In genomic region chr11:74390697-74391096, GRCh38 we compare ENCODE assay signal across 10 cellular contexts.
"Had no signal": no experiment of that assay in that cellular context is flagged by ENCODE, and none has a peak within 500 bp of the region (broad histone marks: within the 10 kb centered on the region; RNA-seq: fewer than 3 reads in every experiment).

No MANE protein-coding gene starts in this region.

- DNase-seq: activated CD4-positive, alpha-beta T cell treated with anti-CD3 and anti-CD28 coated beads for 1 hour; activated CD8-positive, alpha-beta memory T cell treated with anti-CD3 and anti-CD28 coated beads for 24 hours; activated naive CD8-positive, alpha-beta T cell treated with anti-CD3 and anti-CD28 coated beads, Interleukin-2, amount 10 ng/mL, durations not matched to agents 7 days and 5 days; dorsolateral prefrontal cortex; stimulated activated CD4-positive, alpha-beta T cell treated with anti-CD3 and anti-CD28 coated beads, Interleukin-4, amount 100 ng/mL, for 4 hours had no signal

- H3K36me3 Mint-ChIP-seq: activated naive CD8-positive, alpha-beta T cell treated with anti-CD3 and anti-CD28 coated beads, Interleukin-2, amount 10 ng/mL, durations not matched to agents 7 days and 5 days had no signal

- H3K27me3 ChIP-seq: ascending aorta, dorsolateral prefrontal cortex, neutrophil, tibial nerve had no signal

- H3K9me3 Mint-ChIP-seq: activated naive CD8-positive, alpha-beta T cell treated with anti-CD3 and anti-CD28 coated beads, Interleukin-2, amount 10 ng/mL, durations not matched to agents 7 days and 5 days had no signal

- H3K27me3 Mint-ChIP-seq: activated naive CD8-positive, alpha-beta T cell treated with anti-CD3 and anti-CD28 coated beads, Interleukin-2, amount 10 ng/mL, durations not matched to agents 7 days and 5 days had no signal

- H3K36me3 ChIP-seq: ascending aorta, neutrophil, tibial nerve had no signal

- H3K9me3 ChIP-seq: ascending aorta, neutrophil, tibial nerve had no signal

- ATAC-seq: esophagus mucosa had no signal

- H3K27ac Mint-ChIP-seq: activated naive CD8-positive, alpha-beta T cell treated with anti-CD3 and anti-CD28 coated beads, Interleukin-2, amount 10 ng/mL, durations not matched to agents 7 days and 5 days had no signal

- H3K27ac ChIP-seq: ascending aorta, dorsolateral prefrontal cortex, neutrophil, skin epidermis, tibial nerve had no signal

- H3K4me3 ChIP-seq: ascending aorta, dorsolateral prefrontal cortex, skin epidermis, tibial nerve had no signal

- H3K4me3 Mint-ChIP-seq: activated naive CD8-positive, alpha-beta T cell treated with anti-CD3 and anti-CD28 coated beads, Interleukin-2, amount 10 ng/mL, durations not matched to agents 7 days and 5 days had no signal
